Comparison of ENCODE assay signal across 1 cellular context in genomic region chr10:133394801-133395221, GRCh38.
TF ChIP-seq lines count a peak whose summit lies in the region.

No MANE protein-coding gene starts in this region.

TF ChIP-seq in IMR-90, 13 proteins besides CTCF, POLR2A, EP300 and RAD21:
- TF ChIP-seq RFX5 (IDR thresholded peaks at IDR 0.05; ENCODE audit: low read depth, low read length), result no peak
- no peak for TF ChIP-seq MXI1 (IDR thresholded peaks at IDR 0.05; ENCODE audit: borderline replicate concordance, low read depth, low read length)
- no peak for TF ChIP-seq RCOR1 (IDR thresholded peaks at IDR 0.05; ENCODE audit: insufficient replicate concordance, low read length)
- no peak for TF ChIP-seq ELK1 (IDR thresholded peaks at IDR 0.05; ENCODE audit: borderline replicate concordance, low read depth, low read length)
- no peak for TF ChIP-seq MAFK (IDR thresholded peaks at IDR 0.05; ENCODE audit: low read depth, low read length)
- no peak for TF ChIP-seq FOS (IDR thresholded peaks at IDR 0.05; ENCODE audit: low read depth, low read length)
- TF ChIP-seq USF2 (IDR thresholded peaks at IDR 0.05; ENCODE audit: low read depth, low read length), result no peak
